In genomic region chr14:59926534-59926933, GRCh38 we compare ENCODE assay signal across 34 cellular contexts. TPM values are rescaled to one million over a fixed set of nuclear protein-coding genes. Genes with fewer than 3 reads are reported as not detected.
DNase-seq lines count a peak whose midpoint lies in the region; ATAC-seq and TF ChIP-seq lines count a peak whose summit lies in the region.
"Had no signal": no experiment of that assay in that cellular context is flagged by ENCODE, and none has a peak within 500 bp of the region (broad histone marks: within the 10 kb centered on the region; RNA-seq: fewer than 3 reads in every experiment).

No MANE protein-coding gene starts in this region.

- no peak overlapping the region for H3K27ac ChIP-seq in ovary
- H3K27ac ChIP-seq: left ventricle myocardium inferior, parathyroid adenoma, suprapubic skin had no signal

- no peaks in the 10 kb centered on the region for H3K27me3 ChIP-seq in ovary
- H3K27me3 ChIP-seq: suprapubic skin had no signal

- TF ChIP-seq POLR2A in ovary (IDR thresholded peaks at IDR 0.05) (no peak), erythroblast (IDR thresholded peaks at IDR 0.05; ENCODE audit: low read length) (no peak)

- no peak for TF ChIP-seq CTCF in ovary (IDR thresholded peaks at IDR 0.05)

- TF ChIP-seq EP300 in ovary (IDR thresholded peaks at IDR 0.05): no peak

- WGBS in ovary, 3 donors: 82 to 91% (median 90%) methylated on average over 1 of the region's 1 CpG

- H3K4me3 ChIP-seq in ovary: no peak overlapping the region
- H3K4me3 ChIP-seq: left ventricle myocardium inferior, suprapubic skin had no signal

- no peaks in the 10 kb centered on the region for H3K9me3 ChIP-seq in ovary
- H3K9me3 ChIP-seq: Caco-2, left ventricle myocardium inferior, suprapubic skin had no signal

- no peaks in the 10 kb centered on the region for H3K9me3 Mint-ChIP-seq in activated T-cell treated with anti-CD3 and anti-CD28 coated beads, Interleukin-2, amount 50 U/mL, for 4 hours
- no peaks in the 10 kb centered on the region for H3K9me3 Mint-ChIP-seq in activated T-cell treated with anti-CD3 and anti-CD28 coated beads, Interleukin-2, amount 50 U/mL, for 24 hours
- peaks cover 0 to 3% of the 10 kb centered on the region in 2 donors for H3K9me3 Mint-ChIP-seq in stimulated activated naive CD8-positive, alpha-beta T cell treated with anti-CD3 and anti-CD28 coated beads, Interleukin-15, amount 100 ng/mL, for 72 hours
- H3K9me3 Mint-ChIP-seq in natural killer cell treated with Interleukin-12 subunit alpha and Interleukin-12 subunit beta and Interleukin-15 and Interleukin-18, amount 100 ng/mL, for 72 hours: no peaks in the 10 kb centered on the region
- H3K9me3 Mint-ChIP-seq: central memory CD8-positive, alpha-beta T cell; dendritic cell treated with granulocyte-macrophage colony-stimulating factor and Interleukin-4, amounts not matched to agents 40 ng/mL and 50 ng/mL, for 4 days; H9; neural crest cell; stimulated activated memory B cell treated with anti-CD40 and anti-IgM and Interleukin-4, amounts not matched to agents 10 μg/mL and 1 μg/mL and 100 μg/mL, for 72 hours had no signal

- H3K27ac Mint-ChIP-seq in activated T-cell treated with anti-CD3 and anti-CD28 coated beads, Interleukin-2, amount 50 U/mL, for 24 hours: no peak overlapping the region
- peak overlapping the region in 1 of 2 donors; percentile 82 for H3K27ac Mint-ChIP-seq in stimulated activated naive CD8-positive, alpha-beta T cell treated with anti-CD3 and anti-CD28 coated beads, Interleukin-15, amount 100 ng/mL, for 72 hours
- H3K27ac Mint-ChIP-seq in natural killer cell treated with Interleukin-12 subunit alpha and Interleukin-12 subunit beta and Interleukin-15 and Interleukin-18, amount 100 ng/mL, for 72 hours: no peak overlapping the region
- H3K27ac Mint-ChIP-seq: CD14-positive monocyte; dendritic cell treated with granulocyte-macrophage colony-stimulating factor and Interleukin-4, amounts not matched to agents 40 ng/mL and 50 ng/mL, for 4 days; H9; stimulated activated memory B cell treated with anti-CD40 and anti-IgM and Interleukin-4, amounts not matched to agents 10 μg/mL and 1 μg/mL and 100 μg/mL, for 72 hours had no signal

- no peak for DNase-seq in activated T-cell treated with anti-CD3 and anti-CD28 coated beads, Interleukin-2, amount 50 U/mL, for 4 hours
- no peak for DNase-seq in activated T-cell treated with anti-CD3 and anti-CD28 coated beads, Interleukin-2, amount 50 U/mL, for 24 hours
- no peak for DNase-seq in stimulated activated naive CD8-positive, alpha-beta T cell treated with anti-CD3 and anti-CD28 coated beads, Interleukin-15, amount 100 ng/mL, for 72 hours
- DNase-seq in ovary (no peak), erythroblast (lab: John Stamatoyannopoulos, UW) (no peak)
- DNase-seq in natural killer cell treated with Interleukin-12 subunit alpha and Interleukin-12 subunit beta and Interleukin-15 and Interleukin-18, amount 100 ng/mL, for 72 hours (ENCODE audit: low spot score): no peak
- DNase-seq: activated CD4-positive, alpha-beta T cell treated with anti-CD3 and anti-CD28 coated beads for 1 hour; activated gamma-delta T cell treated with Interleukin-2 at 50 U/mL for 16 hours; Caco-2; DMS53; H9; head of caudate nucleus; Kasumi-1; left ventricle myocardium inferior; mesendoderm; MV-4-11; NCI-H146; NCI-H446; NCI-H748 treated with DMSO at 0.1 percent for 48 hours; retina; SHP77 treated with DMSO at 0.1 percent for 48 hours had no signal

- peaks cover 19% of the 10 kb centered on the region for H3K27me3 Mint-ChIP-seq in activated T-cell treated with anti-CD3 and anti-CD28 coated beads, Interleukin-2, amount 50 U/mL, for 4 hours (ENCODE audit: low read depth)
- peaks cover 33% of the 10 kb centered on the region for H3K27me3 Mint-ChIP-seq in activated T-cell treated with anti-CD3 and anti-CD28 coated beads, Interleukin-2, amount 50 U/mL, for 24 hours
- H3K27me3 Mint-ChIP-seq in stimulated activated naive CD8-positive, alpha-beta T cell treated with anti-CD3 and anti-CD28 coated beads, Interleukin-15, amount 100 ng/mL, for 72 hours: no peaks in the 10 kb centered on the region
- H3K27me3 Mint-ChIP-seq in natural killer cell treated with Interleukin-12 subunit alpha and Interleukin-12 subunit beta and Interleukin-15 and Interleukin-18, amount 100 ng/mL, for 72 hours: peaks cover 19 to 43% of the 10 kb centered on the region in 2 donors

- H3K36me3 ChIP-seq in ovary: no peaks in the 10 kb centered on the region
- H3K36me3 ChIP-seq: left ventricle myocardium inferior, suprapubic skin had no signal

- H3K4me1 Mint-ChIP-seq in activated T-cell treated with anti-CD3 and anti-CD28 coated beads, Interleukin-2, amount 50 U/mL, for 4 hours (ENCODE audit: low read depth): no peaks in the 10 kb centered on the region
- H3K4me1 Mint-ChIP-seq in activated T-cell treated with anti-CD3 and anti-CD28 coated beads, Interleukin-2, amount 50 U/mL, for 24 hours (ENCODE audit: low read depth): peaks cover 15% of the 10 kb centered on the region
- peaks cover 21% of the 10 kb centered on the region for H3K4me1 Mint-ChIP-seq in stimulated activated naive CD8-positive, alpha-beta T cell treated with anti-CD3 and anti-CD28 coated beads, Interleukin-15, amount 100 ng/mL, for 72 hours
- H3K4me1 Mint-ChIP-seq in natural killer cell treated with Interleukin-12 subunit alpha and Interleukin-12 subunit beta and Interleukin-15 and Interleukin-18, amount 100 ng/mL, for 72 hours (ENCODE audit: low read depth in 2 of 2): no peaks in the 10 kb centered on the region
- H3K4me1 Mint-ChIP-seq: CD14-positive monocyte; central memory CD8-positive, alpha-beta T cell; neural crest cell; stimulated activated memory B cell treated with anti-CD40 and anti-IgM and Interleukin-4, amounts not matched to agents 10 μg/mL and 1 μg/mL and 100 μg/mL, for 72 hours had no signal

- peak; percentile 28 to 30 for ATAC-seq in activated T-cell treated with anti-CD3 and anti-CD28 coated beads, Interleukin-2, amount 50 U/mL, for 4 hours
- ATAC-seq in HG02852 (IDR thresholded peaks at IDR 0.05; ENCODE audit: unreplicated experiment) (peak; percentile 69), HG03565 (IDR thresholded peaks at IDR 0.05; ENCODE audit: unreplicated experiment) (peak; percentile 45)
- peak; percentile 82 for ATAC-seq in stimulated activated naive CD8-positive, alpha-beta T cell treated with anti-CD3 and anti-CD28 coated beads, Interleukin-15, amount 100 ng/mL, for 72 hours
- ATAC-seq in natural killer cell treated with Interleukin-12 subunit alpha and Interleukin-12 subunit beta and Interleukin-15 and Interleukin-18, amount 100 ng/mL, for 72 hours: no peak
- ATAC-seq: esophagus mucosa; stimulated activated memory B cell treated with anti-CD40 and anti-IgM and Interleukin-4, amounts not matched to agents 10 μg/mL and 1 μg/mL and 100 μg/mL, for 72 hours had no signal

- H3K4me1 ChIP-seq in ovary (ENCODE audit: insufficient read depth): no peaks in the 10 kb centered on the region
- H3K4me1 ChIP-seq: Caco-2, left ventricle myocardium inferior, parathyroid adenoma, suprapubic skin had no signal

- intact Hi-C loops in ovary (cut with DNase I): no loop called here

- H3K4me3 Mint-ChIP-seq in activated T-cell treated with anti-CD3 and anti-CD28 coated beads, Interleukin-2, amount 50 U/mL, for 4 hours: no peak overlapping the region
- no peak overlapping the region for H3K4me3 Mint-ChIP-seq in activated T-cell treated with anti-CD3 and anti-CD28 coated beads, Interleukin-2, amount 50 U/mL, for 24 hours
- H3K4me3 Mint-ChIP-seq in stimulated activated naive CD8-positive, alpha-beta T cell treated with anti-CD3 and anti-CD28 coated beads, Interleukin-15, amount 100 ng/mL, for 72 hours: peak overlapping the region in 1 of 2 donors; percentile 85
- no peak overlapping the region for H3K4me3 Mint-ChIP-seq in natural killer cell treated with Interleukin-12 subunit alpha and Interleukin-12 subunit beta and Interleukin-15 and Interleukin-18, amount 100 ng/mL, for 72 hours
- H3K4me3 Mint-ChIP-seq: CD14-positive monocyte; central memory CD8-positive, alpha-beta T cell; dendritic cell treated with granulocyte-macrophage colony-stimulating factor and Interleukin-4, amounts not matched to agents 40 ng/mL and 50 ng/mL, for 4 days; H9; neural crest cell; stimulated activated memory B cell treated with anti-CD40 and anti-IgM and Interleukin-4, amounts not matched to agents 10 μg/mL and 1 μg/mL and 100 μg/mL, for 72 hours had no signal

- no peaks in the 10 kb centered on the region for H3K36me3 Mint-ChIP-seq in activated T-cell treated with anti-CD3 and anti-CD28 coated beads, Interleukin-2, amount 50 U/mL, for 4 hours (ENCODE audit: insufficient read depth)
- no peaks in the 10 kb centered on the region for H3K36me3 Mint-ChIP-seq in activated T-cell treated with anti-CD3 and anti-CD28 coated beads, Interleukin-2, amount 50 U/mL, for 24 hours (ENCODE audit: low read depth)
- no peaks in the 10 kb centered on the region for H3K36me3 Mint-ChIP-seq in natural killer cell treated with Interleukin-12 subunit alpha and Interleukin-12 subunit beta and Interleukin-15 and Interleukin-18, amount 100 ng/mL, for 72 hours
- H3K36me3 Mint-ChIP-seq: CD14-positive monocyte; stimulated activated memory B cell treated with anti-CD40 and anti-IgM and Interleukin-4, amounts not matched to agents 10 μg/mL and 1 μg/mL and 100 μg/mL, for 72 hours had no signal

RNA-seq across cellular contexts. Expression of gene LRRC9, which starts 6.6 kb away (rescaled TPM):
- total RNA-seq in activated T-cell treated with anti-CD3 and anti-CD28 coated beads, Interleukin-2, amount 50 U/mL, for 4 hours: not detected
- under 1 TPM in 3 of 7 donors, not detected in 4; 0.15 to 0.62 (median 0.57) TPM for total RNA-seq in ovary
- polyA plus RNA-seq in ovary: not detected
- total RNA-seq in natural killer cell treated with Interleukin-12 subunit alpha and Interleukin-12 subunit beta and Interleukin-15 and Interleukin-18, amount 100 ng/mL, for 72 hours: not detected
- total RNA-seq: A172, G401, skeletal muscle tissue, suprapubic skin had no signal
- polyA plus RNA-seq: CD14-positive monocyte had no signal

RNA-seq across cellular contexts. Expression of gene RTN1, which starts 56.0 kb away (rescaled TPM):
- not detected for total RNA-seq in activated T-cell treated with anti-CD3 and anti-CD28 coated beads, Interleukin-2, amount 50 U/mL, for 4 hours
- total RNA-seq in ovary: 1 to 10 TPM in 3 of 7 donors, under 1 TPM in 4; 0.51 to 7.4 (median 1.00) TPM
- 10 to 100 TPM in 1 of 2 donors, under 1 TPM in 1; 0.93 to 10.2 TPM for polyA plus RNA-seq in ovary
- total RNA-seq in natural killer cell treated with Interleukin-12 subunit alpha and Interleukin-12 subunit beta and Interleukin-15 and Interleukin-18, amount 100 ng/mL, for 72 hours: not detected
- total RNA-seq: G401 had no signal

Comparison
In these comparisons a context has a peak if more than half of its experiments do, and no peak if none do; other contexts are left out.
1. ATAC-seq: peak in activated T-cell treated with anti-CD3 and anti-CD28 coated beads, Interleukin-2, amount 50 U/mL, for 4 hours (2 of 2), HG02852 (single experiment), HG03565 (single experiment) and stimulated activated naive CD8-positive, alpha-beta T cell treated with anti-CD3 and anti-CD28 coated beads, Interleukin-15, amount 100 ng/mL, for 72 hours (single experiment); none in natural killer cell treated with Interleukin-12 subunit alpha and Interleukin-12 subunit beta and Interleukin-15 and Interleukin-18, amount 100 ng/mL, for 72 hours (0 of 2).